Comparison of ENCODE assay signal across 8 cellular contexts in genomic region chr3:46629571-46630517, GRCh38. TPM values are rescaled to one million over a fixed set of nuclear protein-coding genes. Genes with fewer than 3 reads are reported as not detected.
DNase-seq lines count a peak whose midpoint lies in the region; FAIRE-seq and TF ChIP-seq lines count a peak whose summit lies in the region.

No MANE protein-coding gene starts in this region.

- H3K27ac ChIP-seq in breast epithelium (peak overlapping the region; percentile 68 to 76), small intestine (ENCODE audit: low read depth in 1 of 2, low read length in 1 of 2) (peak overlapping the region in 1 of 2 donors; percentile 73)

- H3K27me3 ChIP-seq in HAP-1 (ENCODE audit: low read depth) (no peaks in the 10 kb centered on the region), breast epithelium (no peaks in the 10 kb centered on the region), small intestine (ENCODE audit: control insufficient read depth in 2 of 2, insufficient read depth in 2 of 2, low read length in 2 of 2) (no peaks in the 10 kb centered on the region)

- 12 to 14% (median 12%) methylated on average over 35 of the region's 35 CpGs for whole genome bisulfite sequencing in small intestine, 3 donors

- H3K9me3 ChIP-seq in HAP-1 (no peaks in the 10 kb centered on the region), breast epithelium (no peaks in the 10 kb centered on the region), small intestine (ENCODE audit: control insufficient read depth, low read depth) (no peaks in the 10 kb centered on the region)

- in situ Hi-C loops in HAP-1 (cut with MboI; ENCODE audit: low sequenced_read_pairs): loop anchor here (5.0 kb wide), 1 partner anchor 143 kb away; no protein-coding TSS in a partner anchor

- TF ChIP-seq POLR2A in breast epithelium (IDR thresholded peaks at IDR 0.05): no peak

- DNase-seq in DMS153 treated with DMSO at 0.1 percent for 48 hours (lab: John Stamatoyannopoulos, UW; ENCODE audit: unreplicated experiment): peak; percentile 22
- peak; percentile 90 to 94 for DNase-seq in HAP-1 (ENCODE audit: low spot score in 2 of 2)
- peak; percentile 24 for DNase-seq in NCI-H1417 treated with DMSO at 0.1 percent for 48 hours (lab: John Stamatoyannopoulos, UW)
- DNase-seq in breast epithelium (ENCODE audit: low spot score in 2 of 2): peak; percentile 64 to 73
- peak; percentile 94 for DNase-seq in iPS-NIHi7 (ENCODE audit: extremely low spot score)
- DNase-seq in small intestine: peak; percentile 71
- DNase-seq in HuH-7.5 (ENCODE audit: low spot score): no peak

- FAIRE-seq in small intestine (lab: Jason Lieb, UNC): no peak

- H3K4me3 ChIP-seq in HAP-1 (no peak overlapping the region), WI38 (ENCODE audit: low read depth, low read length) (peak overlapping the region; percentile 21; the same call in 1 of the 2 replicates), breast epithelium (peak overlapping the region; percentile 14 to 60 (median 41)), small intestine (ENCODE audit: low read depth in 1 of 2, low read length in 2 of 2) (no peak overlapping the region)

- peaks cover 19% of the 10 kb centered on the region for H3K4me1 ChIP-seq in HAP-1
- H3K4me1 ChIP-seq in breast epithelium: no peaks in the 10 kb centered on the region
- no peaks in the 10 kb centered on the region for H3K4me1 ChIP-seq in small intestine (ENCODE audit: control insufficient read depth in 2 of 2, insufficient read depth in 1 of 2, low read depth in 1 of 2, low read length in 1 of 2)

- H3K36me3 ChIP-seq in HAP-1 (replicated peaks): no peaks in the 10 kb centered on the region
- H3K36me3 ChIP-seq in breast epithelium: no peaks in the 10 kb centered on the region
- H3K36me3 ChIP-seq in small intestine (ENCODE audit: control insufficient read depth in 2 of 2, insufficient read depth in 2 of 2, low read length in 2 of 2): no peaks in the 10 kb centered on the region

- intact Hi-C loops in breast epithelium (cut with DNase I; ENCODE audit: low total_unique reads): loop anchor here (10.0 kb wide), 1 partner anchor 125 kb away; no protein-coding TSS in a partner anchor

- TF ChIP-seq CTCF in WI38 (IDR thresholded peaks at IDR 0.05; ENCODE audit: low read depth, low read length) (peak; percentile 99), breast epithelium (IDR thresholded peaks at IDR 0.05) (peak; percentile 50 to 92 (median 92))

RNA-seq across cellular contexts. Expression of gene FAM240A, which starts 17.5 kb away (rescaled TPM):
- total RNA-seq in breast epithelium: not detected
- polyA plus RNA-seq in small intestine: not detected

Comparison
In these comparisons a context has a peak if more than half of its experiments do, and no peak if none do; other contexts are left out.
1. H3K4me3 ChIP-seq: peak in WI38 (single experiment) and breast epithelium (3 of 3); none in HAP-1 (single experiment) and small intestine (0 of 2).